ENCODE assay signal across 8 cellular contexts in the genomic region with DNA sequence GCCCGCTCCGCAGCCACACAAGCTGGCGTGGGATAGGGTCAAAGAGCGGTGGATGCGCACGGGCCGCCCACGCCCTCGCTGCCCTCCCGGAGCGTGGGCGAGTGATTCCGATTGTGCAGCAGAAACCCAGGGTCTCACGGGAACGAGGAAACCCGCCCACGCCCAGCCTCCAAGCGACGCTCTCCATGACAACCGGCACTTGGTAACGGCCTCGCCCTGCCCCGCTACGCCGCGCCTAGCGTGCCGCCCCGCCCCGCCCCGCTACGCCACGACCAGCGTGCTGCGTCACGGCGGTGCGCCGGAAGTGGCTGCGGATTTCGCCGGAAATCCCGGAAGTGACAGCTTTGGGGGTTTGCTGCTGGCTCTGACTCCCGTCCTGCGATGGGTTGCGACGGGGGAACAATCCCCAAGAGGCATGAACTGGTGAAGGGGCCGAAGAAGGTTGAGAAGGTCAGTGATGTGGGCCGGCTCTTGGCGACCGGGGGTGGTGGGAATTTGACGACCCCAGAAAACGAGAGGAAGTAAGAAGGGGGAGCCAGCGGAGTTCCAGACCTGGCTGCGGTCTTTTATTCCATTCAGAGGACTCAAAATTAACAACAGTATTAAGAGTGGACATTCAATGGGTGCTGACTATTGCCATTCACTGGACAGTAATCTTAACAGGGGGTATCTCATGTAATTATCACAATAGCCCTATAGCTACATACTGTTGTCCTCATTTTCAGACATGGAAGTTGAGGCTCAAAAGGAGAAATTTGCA. TPM values are rescaled to one million over a fixed set of nuclear protein-coding genes. Genes with fewer than 3 reads are reported as not detected.
A peak's percentile ranks its signal among the peaks of the same experiment; 100 is the strongest.
DNase-seq lines count a peak whose midpoint lies in the region; ATAC-seq, FAIRE-seq and TF ChIP-seq lines count a peak whose summit lies in the region.

A gene with protein sequence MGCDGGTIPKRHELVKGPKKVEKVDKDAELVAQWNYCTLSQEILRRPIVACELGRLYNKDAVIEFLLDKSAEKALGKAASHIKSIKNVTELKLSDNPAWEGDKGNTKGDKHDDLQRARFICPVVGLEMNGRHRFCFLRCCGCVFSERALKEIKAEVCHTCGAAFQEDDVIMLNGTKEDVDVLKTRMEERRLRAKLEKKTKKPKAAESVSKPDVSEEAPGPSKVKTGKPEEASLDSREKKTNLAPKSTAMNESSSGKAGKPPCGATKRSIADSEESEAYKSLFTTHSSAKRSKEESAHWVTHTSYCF (plus strand): TSS at position 311 of the 760 bp plus-strand sequence. CDS start 71 bp downstream, at position 382.

- H3K4ac ChIP-seq in trophoblast cell (ENCODE audit: low read depth, low read length) = peak within 1 kb of the TSS; percentile 71

- ATAC-seq in HG02798 (IDR thresholded peaks at IDR 0.05; ENCODE audit: poor library complexity, unreplicated experiment) = peak; percentile 99

- FAIRE-seq in GM12892 (lab: Jason Lieb, UNC) = peak; percentile 92

- TF ChIP-seq EP300 in tibial nerve (IDR thresholded peaks at IDR 0.05) = peak; percentile 91 to 96

- H3K23ac ChIP-seq in trophoblast cell (ENCODE audit: low read length) = no peak within 1 kb of the TSS

- intact Hi-C loops in cardiac septum (cut with DNase I) = loop anchor here (1.0 kb wide), 1 partner anchor 76 kb away; the partner anchor contains the start of genes AURKA and CSTF1

- H3K79me2 ChIP-seq in trophoblast cell (ENCODE audit: control insufficient read depth, insufficient read depth, low read length, poor library complexity) = peaks cover 2% of the 10 kb centered on the region

- TF ChIP-seq POLR2A in GM12892 (IDR thresholded peaks at IDR 0.05; ENCODE audit: low read depth, low read length) (peak; percentile 82), tibial nerve (IDR thresholded peaks at IDR 0.05) (peak in 1 of 2 donors; percentile 62)

- peak within 1 kb of the TSS; percentile 89 for H3K4me2 ChIP-seq in trophoblast cell (ENCODE audit: low read length)

- H3K14ac ChIP-seq in trophoblast cell (ENCODE audit: low read length) = no peak within 1 kb of the TSS

- no CpG with 5 or more reads among the region's 55 CpGs for WGBS in trophoblast cell (ENCODE audit: extremely low coverage, insufficient coverage, insufficient read length)
- WGBS in tibial nerve, 2 donors = 1% methylated on average over 35 to 36 of the region's 55 CpGs

- no peak within 1 kb of the TSS for H2AK5ac ChIP-seq in trophoblast cell (ENCODE audit: low read length)

- H4K12ac ChIP-seq in trophoblast cell (ENCODE audit: low read depth, low read length) = peak within 1 kb of the TSS; percentile 94

- H3K4me1 ChIP-seq in adipocyte (ENCODE audit: control insufficient read depth, insufficient read depth, low read length) (peaks cover 16% of the 10 kb centered on the region), trophoblast cell (ENCODE audit: control insufficient read depth in 1 of 2, insufficient read depth in 2 of 2, low read length in 2 of 2) (peaks cover 2 to 6% of the 10 kb centered on the region in 2 experiments), tibial nerve (peaks cover 0 to 35% (median 17%) of the 10 kb centered on the region in 4 donors)

- H4K8ac ChIP-seq in trophoblast cell (ENCODE audit: low read depth, low read length) = peak within 1 kb of the TSS; percentile 95

- peak within 1 kb of the TSS; percentile 55 for H2BK5ac ChIP-seq in trophoblast cell (ENCODE audit: low read depth, low read length, poor library complexity)

- peak within 1 kb of the TSS; percentile 72 for H2AFZ ChIP-seq in trophoblast cell (ENCODE audit: insufficient read depth, low read length, poor library complexity)

- no peak within 1 kb of the TSS for H3K27ac ChIP-seq in trophoblast cell (ENCODE audit: low read depth, low read length)
- peak within 1 kb of the TSS; percentile 82 to 92 (median 86) for H3K27ac ChIP-seq in tibial nerve

- H3K79me1 ChIP-seq in trophoblast cell (ENCODE audit: low read length) = peaks cover 2% of the 10 kb centered on the region

- peak within 1 kb of the TSS; percentile 57 for H2BK120ac ChIP-seq in trophoblast cell (ENCODE audit: insufficient read depth, low read length, poor library complexity)

- DNase-seq in GM12892 (ENCODE audit: insufficient read length) (peak; percentile 77), NCI-H1417 treated with DMSO at 0.1 percent for 48 hours (lab: John Stamatoyannopoulos, UW) (peak; percentile 50), T follicular helper cell (ENCODE audit: low read depth) (peak; percentile 92), adipocyte (ENCODE audit: low read depth) (peak; percentile 99), cardiac septum (ENCODE audit: low spot score) (peak; percentile 96), trophoblast cell (peak; percentile 96 to 98), tibial nerve (ENCODE audit: low spot score in 2 of 2) (peak; percentile 77 to 87)

- H3K27me3 ChIP-seq in adipocyte (replicated peaks; ENCODE audit: control insufficient read depth, insufficient read depth, low read length) (no peaks in the 10 kb centered on the region), trophoblast cell (ENCODE audit: insufficient read depth, low read length) (no peaks in the 10 kb centered on the region), tibial nerve (no peaks in the 10 kb centered on the region)

- H3K9me3 ChIP-seq in adipocyte (ENCODE audit: control insufficient read depth, low read length) (no peaks in the 10 kb centered on the region), trophoblast cell (ENCODE audit: insufficient read depth, low read depth, low read length) (no peaks in the 10 kb centered on the region), tibial nerve (no peaks in the 10 kb centered on the region)

- H4K91ac ChIP-seq in trophoblast cell (ENCODE audit: low read depth, low read length) = peak within 1 kb of the TSS; percentile 53

- H3K4me3 ChIP-seq in adipocyte (ENCODE audit: low read length) (peak within 1 kb of the TSS; percentile 98), trophoblast cell (ENCODE audit: low read depth, low read length) (peak within 1 kb of the TSS; percentile 96), tibial nerve (peak within 1 kb of the TSS; percentile 57 to 92 (median 75))

- peaks cover 9% of the 10 kb centered on the region for H3K36me3 ChIP-seq in adipocyte (ENCODE audit: control insufficient read depth, insufficient read depth, low read length, severe bottlenecking)
- H3K36me3 ChIP-seq in trophoblast cell (ENCODE audit: control insufficient read depth in 1 of 2, insufficient read depth in 2 of 2, low read length in 2 of 2) = peaks cover 5 to 11% of the 10 kb centered on the region in 2 experiments
- H3K36me3 ChIP-seq in tibial nerve = peaks cover 0 to 22% (median 0%) of the 10 kb centered on the region in 3 donors

- H3K18ac ChIP-seq in trophoblast cell (ENCODE audit: low read length) = peak within 1 kb of the TSS; percentile 74

- TF ChIP-seq CTCF in tibial nerve (IDR thresholded peaks at IDR 0.05) = peak in 1 of 5 experiments; percentile 34

- H2BK12ac ChIP-seq in trophoblast cell (ENCODE audit: low read length) = no peak within 1 kb of the TSS

- H3K9ac ChIP-seq in adipocyte (ENCODE audit: low read length) (peak within 1 kb of the TSS; percentile 96), trophoblast cell (ENCODE audit: low read length) (peak within 1 kb of the TSS; percentile 97)

RNA-seq across cellular contexts. Expression of the gene that starts here (rescaled TPM):
- polyA plus RNA-seq in GM12892 (2012; ENCODE audit: missing spikeins) = 68.4 TPM
- total RNA-seq in cardiac septum = 76.0 TPM
- polyA plus RNA-seq in trophoblast cell (2013) = 61.2 and 61.7 TPM in 2 replicates
- 10 to 100 TPM; 54.3 to 74.1 (median 65.2) TPM for total RNA-seq in tibial nerve
